ENCODE assay signal across 8 cellular contexts in the genomic region with DNA sequence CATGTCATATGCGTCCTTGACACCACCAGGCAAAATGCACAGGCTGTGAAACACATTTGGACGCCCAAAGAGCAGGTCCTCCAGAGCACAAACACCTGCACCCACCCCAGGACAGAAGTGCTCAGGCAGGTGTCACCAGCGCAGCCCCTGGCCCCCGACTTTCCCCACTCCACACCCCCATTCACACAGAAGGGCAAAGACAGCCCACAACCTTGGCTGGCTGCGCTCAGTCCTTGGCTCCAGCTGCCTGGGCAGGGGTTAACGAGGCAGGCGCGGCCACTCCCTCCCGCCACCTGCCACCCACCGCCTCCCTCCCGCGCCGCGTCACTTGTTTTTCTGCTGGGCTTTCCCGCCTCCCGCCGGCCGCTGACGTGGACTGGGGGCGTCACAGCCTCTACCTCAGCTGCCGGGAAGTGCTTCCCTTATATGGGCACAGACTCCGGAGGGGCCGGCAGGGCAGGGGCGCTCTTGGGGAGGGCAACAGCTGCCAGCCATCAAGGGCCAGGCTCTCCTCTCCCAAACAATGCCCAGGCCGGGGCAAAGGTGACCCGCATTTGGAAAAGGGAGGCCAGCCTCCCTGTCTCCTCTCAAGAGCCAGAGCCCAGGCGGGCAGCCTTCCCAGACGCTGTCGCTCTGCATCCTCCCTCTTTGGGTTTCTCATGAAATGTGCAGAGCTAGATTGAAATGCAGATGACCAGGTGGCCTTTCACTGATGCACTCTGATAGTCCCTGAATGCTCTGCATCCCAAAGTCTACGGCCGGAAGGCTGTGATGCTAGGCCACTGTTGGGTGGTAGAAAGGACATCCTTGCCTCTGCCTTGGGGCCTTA. TPM values are rescaled to one million over a fixed set of nuclear protein-coding genes. Genes with fewer than 3 reads are reported as not detected.
DNase-seq lines count a peak whose midpoint lies in the region; ATAC-seq, FAIRE-seq and TF ChIP-seq lines count a peak whose summit lies in the region.

No MANE protein-coding gene starts in this region.

- no peak for TF ChIP-seq RAD21 in A549 (conservative IDR thresholded peaks at IDR 0.05 in 1 of 2, IDR thresholded peaks at IDR 0.05 in 1 of 2)

- no peak for TF ChIP-seq CTCF in A549 (IDR thresholded peaks at IDR 0.05)

- H3K4me3 ChIP-seq in A549 (no peak overlapping the region), muscle layer of duodenum (ENCODE audit: low read depth in 1 of 2, low read length in 2 of 2) (peak overlapping the region; percentile 32 to 59)

- H3K9me3 ChIP-seq in A549, result no peaks in the 10 kb centered on the region
- no peaks in the 10 kb centered on the region for H3K9me3 ChIP-seq in muscle layer of duodenum (ENCODE audit: control insufficient read depth in 1 of 2, low read length in 2 of 2)

- no peaks in the 10 kb centered on the region for H3K27me3 ChIP-seq in muscle layer of duodenum (ENCODE audit: low read depth, low read length)

- H3K27ac ChIP-seq in A549 (0 out of 6 replicates have a peak overlapping the region, but pooled peaks of 1 of the 2 experiments have one; percentile 1), muscle layer of duodenum (ENCODE audit: low read length) (peak overlapping the region; percentile 100)

- no peak for ATAC-seq in A549
- ATAC-seq in GM19035 (IDR thresholded peaks at IDR 0.05; ENCODE audit: unreplicated experiment), result peak; percentile 42
- peak; percentile 54 for ATAC-seq in HG03432 (IDR thresholded peaks at IDR 0.05; ENCODE audit: unreplicated experiment)
- peak; percentile 79 for ATAC-seq in esophagus mucosa

- TF ChIP-seq POLR2A in A549 (IDR thresholded peaks at IDR 0.05; ENCODE audit: low read length), result no peak

- no peak for FAIRE-seq in A549 (lab: Jason Lieb, UNC)

- H3K4me1 ChIP-seq in A549 (peaks cover 14% of the 10 kb centered on the region), muscle layer of duodenum (ENCODE audit: control insufficient read depth in 1 of 2, insufficient read depth in 2 of 2, low read length in 2 of 2) (peaks cover 21 to 50% of the 10 kb centered on the region in 2 donors)

- WGBS in A549 (ENCODE audit: missing lambda C conversion rate), result 94% methylated on average over 29 of the region's 31 CpGs

- POLR2A ChIA-PET in A549 (lab: Yijun Ruan, JAX), result interaction anchor here (0.7 kb wide), 1 partner anchor 15 kb away, joined by 3 read pairs; a partner anchor contains a TSS

- H3K36me3 ChIP-seq in muscle layer of duodenum (ENCODE audit: control insufficient read depth in 1 of 2, insufficient read depth in 2 of 2, low read length in 2 of 2), result no peaks in the 10 kb centered on the region

- peak overlapping the region; percentile 62; the same call in 2 of the 3 replicates for H3K4me2 ChIP-seq in A549

- DNase-seq in A549 (ENCODE audit: low read depth in 1 of 2, low spot score in 1 of 2) (no peak), NCI-H774 (lab: John Stamatoyannopoulos, UW) (peak; percentile 96)
- DNase-seq in activated T-cell treated with anti-CD3 and anti-CD28 coated beads, Interleukin-2, amount 50 U/mL, for 48 hours, result peak; percentile 98
- peak; percentile 99 for DNase-seq in stimulated activated CD8-positive, alpha-beta memory T cell treated with anti-CD3 and anti-CD28 coated beads, Interleukin-4, amount 100 ng/mL, for 48 hours

- no peak for TF ChIP-seq EP300 in A549 (IDR thresholded peaks at IDR 0.05)

- CTCF ChIA-PET in A549 (lab: Yijun Ruan, JAX), result interaction anchor here (0.7 to 13.9 kb wide), 8 partner anchors 13 to 49 kb away, joined by 3 to 175 read pairs (median 5); no protein-coding TSS in a partner anchor

TF ChIP-seq in A549, 52 proteins besides CTCF, POLR2A, EP300 and RAD21:
- TF ChIP-seq, protein P1, sequence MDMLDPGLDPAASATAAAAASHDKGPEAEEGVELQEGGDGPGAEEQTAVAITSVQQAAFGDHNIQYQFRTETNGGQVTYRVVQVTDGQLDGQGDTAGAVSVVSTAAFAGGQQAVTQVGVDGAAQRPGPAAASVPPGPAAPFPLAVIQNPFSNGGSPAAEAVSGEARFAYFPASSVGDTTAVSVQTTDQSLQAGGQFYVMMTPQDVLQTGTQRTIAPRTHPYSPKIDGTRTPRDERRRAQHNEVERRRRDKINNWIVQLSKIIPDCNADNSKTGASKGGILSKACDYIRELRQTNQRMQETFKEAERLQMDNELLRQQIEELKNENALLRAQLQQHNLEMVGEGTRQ (IDR thresholded peaks at IDR 0.05), result no peak
- TF ChIP-seq, protein P2, sequence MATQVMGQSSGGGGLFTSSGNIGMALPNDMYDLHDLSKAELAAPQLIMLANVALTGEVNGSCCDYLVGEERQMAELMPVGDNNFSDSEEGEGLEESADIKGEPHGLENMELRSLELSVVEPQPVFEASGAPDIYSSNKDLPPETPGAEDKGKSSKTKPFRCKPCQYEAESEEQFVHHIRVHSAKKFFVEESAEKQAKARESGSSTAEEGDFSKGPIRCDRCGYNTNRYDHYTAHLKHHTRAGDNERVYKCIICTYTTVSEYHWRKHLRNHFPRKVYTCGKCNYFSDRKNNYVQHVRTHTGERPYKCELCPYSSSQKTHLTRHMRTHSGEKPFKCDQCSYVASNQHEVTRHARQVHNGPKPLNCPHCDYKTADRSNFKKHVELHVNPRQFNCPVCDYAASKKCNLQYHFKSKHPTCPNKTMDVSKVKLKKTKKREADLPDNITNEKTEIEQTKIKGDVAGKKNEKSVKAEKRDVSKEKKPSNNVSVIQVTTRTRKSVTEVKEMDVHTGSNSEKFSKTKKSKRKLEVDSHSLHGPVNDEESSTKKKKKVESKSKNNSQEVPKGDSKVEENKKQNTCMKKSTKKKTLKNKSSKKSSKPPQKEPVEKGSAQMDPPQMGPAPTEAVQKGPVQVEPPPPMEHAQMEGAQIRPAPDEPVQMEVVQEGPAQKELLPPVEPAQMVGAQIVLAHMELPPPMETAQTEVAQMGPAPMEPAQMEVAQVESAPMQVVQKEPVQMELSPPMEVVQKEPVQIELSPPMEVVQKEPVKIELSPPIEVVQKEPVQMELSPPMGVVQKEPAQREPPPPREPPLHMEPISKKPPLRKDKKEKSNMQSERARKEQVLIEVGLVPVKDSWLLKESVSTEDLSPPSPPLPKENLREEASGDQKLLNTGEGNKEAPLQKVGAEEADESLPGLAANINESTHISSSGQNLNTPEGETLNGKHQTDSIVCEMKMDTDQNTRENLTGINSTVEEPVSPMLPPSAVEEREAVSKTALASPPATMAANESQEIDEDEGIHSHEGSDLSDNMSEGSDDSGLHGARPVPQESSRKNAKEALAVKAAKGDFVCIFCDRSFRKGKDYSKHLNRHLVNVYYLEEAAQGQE (IDR thresholded peaks at IDR 0.05), result no peak
- no peak for TF ChIP-seq JUNB (IDR thresholded peaks at IDR 0.05)
- TF ChIP-seq HOXB5 (CRISPR knock-in tag; IDR thresholded peaks at IDR 0.05), result no peak
- TF ChIP-seq NPAS2 (CRISPR knock-in tag; IDR thresholded peaks at IDR 0.05; ENCODE audit: borderline replicate concordance), result no peak
- TF ChIP-seq, protein P3, sequence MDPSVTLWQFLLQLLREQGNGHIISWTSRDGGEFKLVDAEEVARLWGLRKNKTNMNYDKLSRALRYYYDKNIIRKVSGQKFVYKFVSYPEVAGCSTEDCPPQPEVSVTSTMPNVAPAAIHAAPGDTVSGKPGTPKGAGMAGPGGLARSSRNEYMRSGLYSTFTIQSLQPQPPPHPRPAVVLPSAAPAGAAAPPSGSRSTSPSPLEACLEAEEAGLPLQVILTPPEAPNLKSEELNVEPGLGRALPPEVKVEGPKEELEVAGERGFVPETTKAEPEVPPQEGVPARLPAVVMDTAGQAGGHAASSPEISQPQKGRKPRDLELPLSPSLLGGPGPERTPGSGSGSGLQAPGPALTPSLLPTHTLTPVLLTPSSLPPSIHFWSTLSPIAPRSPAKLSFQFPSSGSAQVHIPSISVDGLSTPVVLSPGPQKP (IDR thresholded peaks at IDR 0.05; ENCODE audit: low read depth, low read length), result no peak

RNA-seq across cellular contexts. Expression of a gene that starts 14.8 kb away (rescaled TPM):
- polyA plus RNA-seq in A549 (2011; rRNA removed) (16.0 and 16.4 TPM in 2 replicates), A549 (2017; fragmentation: RNase III; extraction: RNeasy Plus Mini Kit Qiagen cat#74134 plus additional on column Dnase treatment) (7.2 to 9.2 TPM (median 8.0 TPM) in 3 replicates)
- polyA plus RNA-seq in A549 (2012; cell fraction: cytosol; rRNA removed), result 3.9 and 5.7 TPM in 2 replicates
- polyA plus RNA-seq in A549 (2012; cell fraction: nucleus; rRNA removed), result 5.7 and 5.8 TPM in 2 replicates
- 14.9 and 16.4 TPM in 2 replicates for polyA minus RNA-seq in A549 (2011; rRNA and poly(A)+ RNA removed)
- total RNA-seq in esophagus mucosa, result 22.6 TPM

Comparison
In these comparisons a context has a peak if more than half of its experiments do, and no peak if none do; other contexts are left out.
1. ATAC-seq: peak in GM19035 (single experiment), HG03432 (single experiment) and esophagus mucosa (single experiment); none in A549 (0 of 2).
2. DNase-seq: peak in NCI-H774 (single experiment), activated T-cell treated with anti-CD3 and anti-CD28 coated beads, Interleukin-2, amount 50 U/mL, for 48 hours (2 of 2) and stimulated activated CD8-positive, alpha-beta memory T cell treated with anti-CD3 and anti-CD28 coated beads, Interleukin-4, amount 100 ng/mL, for 48 hours (single experiment); none in A549 (0 of 2).